11 cellular contexts compared by ENCODE assay signal in genomic region chr1:235397733-235398132, GRCh38. TPM values are rescaled to one million over a fixed set of nuclear protein-coding genes. Genes with fewer than 3 reads are reported as not detected.
DNase-seq lines count a peak whose midpoint lies in the region; ATAC-seq and TF ChIP-seq lines count a peak whose summit lies in the region.
"Had no signal": no experiment of that assay in that cellular context is flagged by ENCODE, and none has a peak within 500 bp of the region (broad histone marks: within the 10 kb centered on the region; RNA-seq: fewer than 3 reads in every experiment).

No MANE protein-coding gene starts in this region.

- TF ChIP-seq CTCF in SK-N-SH (IDR thresholded peaks at IDR 0.05): no peak
- no peak for TF ChIP-seq CTCF in fibroblast of mammary gland (conservative IDR thresholded peaks at IDR 0.05; ENCODE audit: control insufficient read depth, insufficient read depth, low read depth, low read length)

- H3K4me2 ChIP-seq in SK-N-SH (no peak overlapping the region), skeletal muscle satellite cell (ENCODE audit: low read length) (peak overlapping the region; percentile 44)

- H3K9ac ChIP-seq in SK-N-SH: no peak overlapping the region
- no peak overlapping the region for H3K9ac ChIP-seq in skeletal muscle satellite cell (ENCODE audit: low read depth, low read length)

- H3K27me3 ChIP-seq in SK-N-SH (ENCODE audit: insufficient read depth) (no peaks in the 10 kb centered on the region), skeletal muscle satellite cell (ENCODE audit: control insufficient read depth, insufficient read depth, low read length) (no peaks in the 10 kb centered on the region), right cardiac atrium (ENCODE audit: control insufficient read depth, insufficient read depth) (no peaks in the 10 kb centered on the region)
- H3K27me3 ChIP-seq: right atrium auricular region had no signal

- peaks cover 20% of the 10 kb centered on the region for H3F3A ChIP-seq in SK-N-SH (replicated peaks; ENCODE audit: insufficient read depth)

- H3K9me2 ChIP-seq in SK-N-SH: no peaks in the 10 kb centered on the region

- H3K36me3 ChIP-seq in SK-N-SH (replicated peaks in 1 of 2; ENCODE audit: control insufficient read depth in 1 of 2, insufficient read depth in 2 of 2, low read length in 1 of 2): no peaks in the 10 kb centered on the region
- H3K36me3 ChIP-seq in skeletal muscle satellite cell (ENCODE audit: insufficient read depth, low read length): no peaks in the 10 kb centered on the region

- peak overlapping the region; percentile 3 to 56; a peak in 2 of 4 replicates for H3K27ac ChIP-seq in SK-N-SH (ENCODE audit: low read depth in 2 of 2, low read length in 1 of 2)
- no peak overlapping the region for H3K27ac ChIP-seq in right cardiac atrium (ENCODE audit: low read length)
- H3K27ac ChIP-seq: right atrium auricular region had no signal

- 55% methylated on average over 2 of the region's 2 CpGs for WGBS in SK-N-SH (ENCODE audit: low lambda C conversion rate)
- 76% methylated on average over 2 of the region's 2 CpGs for WGBS in right cardiac atrium

- DNase-seq in GM04503 (ENCODE audit: low read depth): peak; percentile 95
- no peak for DNase-seq in SK-N-SH
- peak; percentile 97 for DNase-seq in fibroblast of mammary gland (ENCODE audit: low read depth)
- no peak for DNase-seq in right cardiac atrium
- DNase-seq: activated T-cell treated with anti-CD3 and anti-CD28 coated beads, Interleukin-2, amount 50 U/mL, for 4 hours; Calu3; caudate nucleus had no signal

- H4K20me1 ChIP-seq in SK-N-SH (ENCODE audit: insufficient read depth): 0 out of 2 replicates have a peak, but pooled peaks cover 4% of the 10 kb centered on the region

- CTCF ChIA-PET in SK-N-SH (lab: Yijun Ruan, JAX): interaction anchor here (0.6 to 1.4 kb wide), 3 partner anchors 11 to 18 kb away, joined by 3 to 7 read pairs (median 6); no protein-coding TSS in a partner anchor

- POLR2A ChIA-PET in SK-N-SH (lab: Yijun Ruan, JAX): no interaction called here

- H3K4me1 ChIP-seq in SK-N-SH (ENCODE audit: control insufficient read depth in 1 of 2, insufficient read depth in 2 of 2, low read depth in 1 of 2, low read length in 1 of 2): peaks cover 0 to 8% of the 10 kb centered on the region in 2 experiments; a peak in 3 of 4 replicates
- H3K4me1 ChIP-seq in skeletal muscle satellite cell (ENCODE audit: control insufficient read depth, insufficient read depth, low read length): peaks cover 5% of the 10 kb centered on the region
- H3K4me1 ChIP-seq in right cardiac atrium (ENCODE audit: control insufficient read depth, insufficient read depth, low read length): peaks cover 1% of the 10 kb centered on the region
- H3K4me1 ChIP-seq: right atrium auricular region had no signal

- TF ChIP-seq RAD21 in SK-N-SH (IDR thresholded peaks at IDR 0.05; ENCODE audit: low read length): no peak

- no peak for ATAC-seq in GM19395 (IDR thresholded peaks at IDR 0.05; ENCODE audit: unreplicated experiment)
- no peak for ATAC-seq in right cardiac atrium
- no peak for ATAC-seq in GM18502 (IDR thresholded peaks at IDR 0.05; ENCODE audit: poor library complexity, unreplicated experiment)
- ATAC-seq: activated T-cell treated with anti-CD3 and anti-CD28 coated beads, Interleukin-2, amount 50 U/mL, for 4 hours had no signal

- H3K4me3 ChIP-seq in SK-N-SH (ENCODE audit: low read depth in 2 of 2, low read length in 1 of 2) (no peak overlapping the region), fibroblast of mammary gland (ENCODE audit: control insufficient read depth, low read depth, low read length) (no peak overlapping the region), skeletal muscle satellite cell (ENCODE audit: low read length) (no peak overlapping the region), right cardiac atrium (ENCODE audit: low read length) (no peak overlapping the region)
- H3K4me3 ChIP-seq: right atrium auricular region had no signal

- intact Hi-C loops in right cardiac atrium (cut with DNase I): no loop called here

- H3K9me3 ChIP-seq in SK-N-SH (no peaks in the 10 kb centered on the region), skeletal muscle satellite cell (replicated peaks; ENCODE audit: low read length) (no peaks in the 10 kb centered on the region), right cardiac atrium (ENCODE audit: control insufficient read depth, low read length) (no peaks in the 10 kb centered on the region)
- H3K9me3 ChIP-seq: right atrium auricular region had no signal

- peaks cover 87% of the 10 kb centered on the region for H3K79me2 ChIP-seq in SK-N-SH (ENCODE audit: insufficient read depth)

- H2AFZ ChIP-seq in SK-N-SH (ENCODE audit: low read depth): no peak overlapping the region

- TF ChIP-seq EP300 in SK-N-SH (IDR thresholded peaks at IDR 0.05; ENCODE audit: borderline replicate concordance in 1 of 2, low read depth in 1 of 2, low read length in 1 of 2): no peak

TF ChIP-seq in SK-N-SH, 30 proteins besides CTCF, POLR2A, EP300 and RAD21:
- 0 out of 2 replicates have a peak, but pooled peaks have one; percentile 10 for TF ChIP-seq NFIC (IDR thresholded peaks at IDR 0.05; ENCODE audit: borderline replicate concordance)
- TF ChIP-seq JUND (IDR thresholded peaks at IDR 0.05): 0 out of 2 replicates have a peak, but pooled peaks have one; percentile 4
- peak; percentile 66; the same call in 1 of the 2 replicates for TF ChIP-seq PBX3 (IDR thresholded peaks at IDR 0.05)
- peak; percentile 26; the same call in 1 of the 2 replicates for TF ChIP-seq TCF12 (IDR thresholded peaks at IDR 0.05)
- peak; percentile 40; the same call in 1 of the 2 replicates for TF ChIP-seq FOSL2 (IDR thresholded peaks at IDR 0.05; ENCODE audit: borderline replicate concordance, low read depth)
- TF ChIP-seq, protein P1, sequence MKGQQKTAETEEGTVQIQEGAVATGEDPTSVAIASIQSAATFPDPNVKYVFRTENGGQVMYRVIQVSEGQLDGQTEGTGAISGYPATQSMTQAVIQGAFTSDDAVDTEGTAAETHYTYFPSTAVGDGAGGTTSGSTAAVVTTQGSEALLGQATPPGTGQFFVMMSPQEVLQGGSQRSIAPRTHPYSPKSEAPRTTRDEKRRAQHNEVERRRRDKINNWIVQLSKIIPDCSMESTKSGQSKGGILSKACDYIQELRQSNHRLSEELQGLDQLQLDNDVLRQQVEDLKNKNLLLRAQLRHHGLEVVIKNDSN (IDR thresholded peaks at IDR 0.05; ENCODE audit: borderline replicate concordance, low read depth): no peak

RNA-seq across cellular contexts. Expression of gene TBCE, which starts 30.5 kb away (rescaled TPM):
- polyA plus RNA-seq in SK-N-SH (2012; rRNA removed): 18.3 and 26.2 TPM in 2 replicates
- polyA plus RNA-seq in SK-N-SH (2012; cell fraction: cytosol; rRNA removed): 24.7 and 29.8 TPM in 2 replicates
- polyA plus RNA-seq in SK-N-SH (2012; cell fraction: nucleus; rRNA removed): 24.9 and 42.8 TPM in 2 replicates
- total RNA-seq in skeletal muscle satellite cell (2012; rRNA removed): 18.8 and 26.0 TPM in 2 replicates
- 10 to 100 TPM; 13.3 to 22.3 (median 17.9) TPM for total RNA-seq in right cardiac atrium
- 17.2 TPM for polyA plus RNA-seq in right cardiac atrium

Comparison
In these comparisons a context has a peak if more than half of its experiments do, and no peak if none do; other contexts are left out.
1. DNase-seq: peak in GM04503 (single experiment) and fibroblast of mammary gland (single experiment); none in SK-N-SH (single experiment) and right cardiac atrium (0 of 3).